ENCODE assay signal across 11 cellular contexts in the genomic region with DNA sequence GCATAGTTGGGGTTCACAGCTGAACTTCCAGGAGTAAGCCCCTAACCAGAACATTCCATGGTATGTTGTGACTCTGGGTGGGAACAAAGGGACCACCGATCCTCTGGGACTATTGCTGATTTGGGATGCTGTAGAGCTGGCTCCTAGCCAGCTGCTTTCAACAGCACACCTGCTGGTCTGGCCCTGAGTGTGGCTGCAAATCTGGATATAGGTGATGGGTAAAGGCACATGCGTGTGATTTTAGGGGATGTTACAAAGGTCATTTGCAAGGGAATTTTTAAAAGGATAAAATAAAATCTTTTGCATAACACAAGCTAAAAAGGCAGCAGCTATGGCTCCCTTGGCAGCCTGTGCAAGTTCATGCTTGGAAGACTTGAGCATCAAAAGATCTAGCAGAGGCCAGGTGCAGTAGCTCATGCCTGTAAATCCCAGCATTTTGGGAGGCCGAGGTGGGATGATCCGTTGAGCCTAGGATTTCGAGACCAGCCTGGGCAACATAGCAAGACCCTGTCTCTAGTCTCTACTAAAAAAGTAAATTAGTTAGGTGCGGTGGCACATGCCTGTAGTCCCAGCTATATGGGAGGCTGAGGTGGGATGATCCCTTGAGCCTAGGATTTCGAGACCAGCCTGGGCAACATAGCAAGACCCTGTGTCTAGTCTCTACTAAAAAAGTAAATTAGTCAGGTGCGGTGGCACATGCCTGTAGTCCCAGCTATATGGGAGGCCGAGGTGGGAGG. TPM values are rescaled to one million over a fixed set of nuclear protein-coding genes. Genes with fewer than 3 reads are reported as not detected.
DNase-seq lines count a peak whose midpoint lies in the region; ATAC-seq and TF ChIP-seq lines count a peak whose summit lies in the region.
"Had no signal": no experiment of that assay in that cellular context is flagged by ENCODE, and none has a peak within 500 bp of the region (broad histone marks: within the 10 kb centered on the region; RNA-seq: fewer than 3 reads in every experiment).

No MANE protein-coding gene starts in this region.

- H3K36me3 Mint-ChIP-seq in activated naive CD8-positive, alpha-beta T cell = peaks cover 2% of the 10 kb centered on the region
- peaks cover 3% of the 10 kb centered on the region for H3K36me3 Mint-ChIP-seq in activated naive CD8-positive, alpha-beta T cell treated with anti-CD3 and anti-CD28 coated beads for 36 hours
- no peaks in the 10 kb centered on the region for H3K36me3 Mint-ChIP-seq in natural killer cell

- ATAC-seq in natural killer cell = no peak

- H3K4me1 ChIP-seq in colonic mucosa (peaks cover 20% of the 10 kb centered on the region), mononuclear cell (ENCODE audit: insufficient read depth, low read length) (peaks cover 76% of the 10 kb centered on the region), transverse colon (peaks cover 27 to 66% (median 59%) of the 10 kb centered on the region in 4 donors)

- H3K9me3 Mint-ChIP-seq in activated naive CD8-positive, alpha-beta T cell (ENCODE audit: low read depth) = no peaks in the 10 kb centered on the region
- H3K9me3 Mint-ChIP-seq in activated naive CD8-positive, alpha-beta T cell treated with anti-CD3 and anti-CD28 coated beads for 36 hours = no peaks in the 10 kb centered on the region
- no peaks in the 10 kb centered on the region for H3K9me3 Mint-ChIP-seq in natural killer cell

- H3K27me3 ChIP-seq in colonic mucosa (no peaks in the 10 kb centered on the region), mononuclear cell (ENCODE audit: insufficient read depth, low read length) (no peaks in the 10 kb centered on the region), transverse colon (no peaks in the 10 kb centered on the region)

- intact Hi-C loops in colonic mucosa (cut with DNase I) = no loop called here
- intact Hi-C loops in transverse colon (cut with DNase I; ENCODE audit: low total_unique reads) = no loop called here
- intact Hi-C loops in natural killer cell (cut with micrococcal nuclease) = no loop called here

- no peak for DNase-seq in activated naive CD8-positive, alpha-beta T cell treated with anti-CD3 and anti-CD28 coated beads for 36 hours
- DNase-seq in colonic mucosa (no peak), transverse colon (no peak), Ammon's horn (ENCODE audit: low spot score) (no peak), DMS 273 treated with DMSO at 0.1 percent for 48 hours (lab: John Stamatoyannopoulos, UW) (no peak), natural killer cell (no peak)
- DNase-seq: activated CD4-positive, alpha-beta T cell treated with anti-CD3 and anti-CD28 coated beads for 4 hours; stimulated activated CD4-positive, alpha-beta T cell treated with anti-CD3 and anti-CD28 coated beads, Interleukin-12 subunit alpha, Interleukin-12 subunit beta, amount 100 ng/mL, for 4 hours had no signal

- H3K9me3 ChIP-seq in colonic mucosa = no peaks in the 10 kb centered on the region
- no peaks in the 10 kb centered on the region for H3K9me3 ChIP-seq in mononuclear cell (ENCODE audit: low read depth, low read length)
- H3K9me3 ChIP-seq in transverse colon = no peaks in the 10 kb centered on the region

- H3K27ac Mint-ChIP-seq in activated naive CD8-positive, alpha-beta T cell = no peak overlapping the region
- H3K27ac Mint-ChIP-seq in activated naive CD8-positive, alpha-beta T cell treated with anti-CD3 and anti-CD28 coated beads for 36 hours = no peak overlapping the region
- H3K27ac Mint-ChIP-seq in natural killer cell = no peak overlapping the region

- TF ChIP-seq POLR2A in transverse colon (IDR thresholded peaks at IDR 0.05) = no peak

- H3K27ac ChIP-seq in colonic mucosa = peak overlapping the region; percentile 87
- peak overlapping the region; percentile 88 to 94 (median 92) for H3K27ac ChIP-seq in transverse colon
- H3K27ac ChIP-seq: C4-2B had no signal

- peaks cover 14% of the 10 kb centered on the region for H3K4me1 Mint-ChIP-seq in activated naive CD8-positive, alpha-beta T cell (ENCODE audit: low read depth)
- peaks cover 9% of the 10 kb centered on the region for H3K4me1 Mint-ChIP-seq in activated naive CD8-positive, alpha-beta T cell treated with anti-CD3 and anti-CD28 coated beads for 36 hours
- H3K4me1 Mint-ChIP-seq in natural killer cell = peaks cover 17% of the 10 kb centered on the region in 2 donors

- H3K27me3 Mint-ChIP-seq in activated naive CD8-positive, alpha-beta T cell = peaks cover 12% of the 10 kb centered on the region
- H3K27me3 Mint-ChIP-seq in activated naive CD8-positive, alpha-beta T cell treated with anti-CD3 and anti-CD28 coated beads for 36 hours = peaks cover 32% of the 10 kb centered on the region
- H3K27me3 Mint-ChIP-seq in natural killer cell (ENCODE audit: low read depth in 2 of 2) = peaks cover 29 to 31% of the 10 kb centered on the region in 2 donors

- 51 to 86% methylated on average over 4 to 9 of the region's 9 CpGs for WGBS in transverse colon (ENCODE audit: low coverage in 1 of 2), 2 donors

- peak overlapping the region; percentile 30 to 98 for H3K9ac ChIP-seq in colonic mucosa (ENCODE audit: low read depth in 2 of 2, low read length in 2 of 2)

- TF ChIP-seq CTCF in colonic mucosa (IDR thresholded peaks at IDR 0.05) (no peak), transverse colon (IDR thresholded peaks at IDR 0.05) (no peak), natural killer cell (IDR thresholded peaks at IDR 0.05) (no peak)

- H3K36me3 ChIP-seq in colonic mucosa (no peaks in the 10 kb centered on the region), transverse colon (no peaks in the 10 kb centered on the region)

- no peak for TF ChIP-seq EP300 in transverse colon (IDR thresholded peaks at IDR 0.05; ENCODE audit: low read depth)

- in situ Hi-C loops in transverse colon (cut with MboI; ENCODE audit: low pct_ligation_motif_present in 1 of 4, low pct_unique_long_range_greater_than_20kb in 1 of 4, low sequenced_read_pairs in 3 of 4) = no loop called here

- H3K4me3 ChIP-seq in colonic mucosa (peak overlapping the region; percentile 65), mononuclear cell (ENCODE audit: low read length) (peak overlapping the region; percentile 55), transverse colon (peak overlapping the region; percentile 47 to 87 (median 83))

- peak overlapping the region; percentile 81 for H3K4me3 Mint-ChIP-seq in activated naive CD8-positive, alpha-beta T cell
- no peak overlapping the region for H3K4me3 Mint-ChIP-seq in activated naive CD8-positive, alpha-beta T cell treated with anti-CD3 and anti-CD28 coated beads for 36 hours
- H3K4me3 Mint-ChIP-seq in natural killer cell = no peak overlapping the region

RNA-seq across cellular contexts. Expression of gene ALDH2, which starts 1.6 kb away (rescaled TPM):
- total RNA-seq in activated naive CD8-positive, alpha-beta T cell treated with anti-CD3 and anti-CD28 coated beads for 36 hours = 1 to 10 TPM; 1.4 to 1.6 TPM
- total RNA-seq in colonic mucosa (100 to 1,000 TPM; 240 to 398 TPM), mononuclear cell (55.2 TPM), transverse colon (100 to 1,000 TPM; 102 to 239 (median 162) TPM), natural killer cell (1 to 10 TPM; 2.6 to 8.2 (median 3.8) TPM)
